In genomic region chr11:124725719-124726105, GRCh38 we compare ENCODE assay signal across 9 cellular contexts. TPM values are rescaled to one million over a fixed set of nuclear protein-coding genes. Genes with fewer than 3 reads are reported as not detected.
DNase-seq lines count a peak whose midpoint lies in the region; ATAC-seq and TF ChIP-seq lines count a peak whose summit lies in the region.
"Had no signal": no experiment of that assay in that cellular context is flagged by ENCODE, and none has a peak within 500 bp of the region (broad histone marks: within the 10 kb centered on the region; RNA-seq: fewer than 3 reads in every experiment).

No MANE protein-coding gene starts in this region.

- H3K4me3 Mint-ChIP-seq in nephron = peak overlapping the region in 2 of 3 experiments; percentile 3 to 29
- no peak overlapping the region for H3K4me3 Mint-ChIP-seq in effector memory CD8-positive, alpha-beta T cell

- no peaks in the 10 kb centered on the region for H3K9me3 Mint-ChIP-seq in nephron
- no peaks in the 10 kb centered on the region for H3K9me3 Mint-ChIP-seq in effector memory CD8-positive, alpha-beta T cell

- peak overlapping the region; percentile 52 to 89 (median 58) for H3K27ac Mint-ChIP-seq in nephron
- no peak overlapping the region for H3K27ac Mint-ChIP-seq in effector memory CD8-positive, alpha-beta T cell

- peaks cover 23% of the 10 kb centered on the region for H3K4me1 Mint-ChIP-seq in nephron
- peaks cover 5 to 9% of the 10 kb centered on the region in 2 donors for H3K4me1 Mint-ChIP-seq in effector memory CD8-positive, alpha-beta T cell (ENCODE audit: low read depth in 2 of 2)

- no peaks in the 10 kb centered on the region for H3K9me3 ChIP-seq in ascending aorta
- H3K9me3 ChIP-seq in body of pancreas = no peaks in the 10 kb centered on the region

- peaks cover 0 to 4% of the 10 kb centered on the region in 2 donors for H3K4me1 ChIP-seq in ascending aorta
- H3K4me1 ChIP-seq in body of pancreas = peaks cover 10% of the 10 kb centered on the region

- TF ChIP-seq CTCF in ascending aorta (IDR thresholded peaks at IDR 0.05) = no peak
- no peak for TF ChIP-seq CTCF in nephron (IDR thresholded peaks at IDR 0.05; ENCODE audit: unreplicated experiment in 3 of 3)
- no peak for TF ChIP-seq CTCF in body of pancreas (IDR thresholded peaks at IDR 0.05)

- ATAC-seq in GM18511 (IDR thresholded peaks at IDR 0.05; ENCODE audit: unreplicated experiment) = peak; percentile 31
- peak; percentile 20 for ATAC-seq in HG03354 (IDR thresholded peaks at IDR 0.05; ENCODE audit: poor library complexity, severe bottlenecking, unreplicated experiment)
- ATAC-seq in effector memory CD8-positive, alpha-beta T cell (replicated peaks) = no peak
- ATAC-seq in body of pancreas = no peak

- no peaks in the 10 kb centered on the region for H3K36me3 Mint-ChIP-seq in nephron (ENCODE audit: low read depth)
- H3K36me3 Mint-ChIP-seq in effector memory CD8-positive, alpha-beta T cell (ENCODE audit: insufficient read depth) = no peaks in the 10 kb centered on the region

- WGBS in body of pancreas, 2 donors = 55 to 67% methylated on average over 6 of the region's 6 CpGs

- TF ChIP-seq POLR2A in body of pancreas (IDR thresholded peaks at IDR 0.05) = no peak

- peak overlapping the region; percentile 29 to 50 for H3K27ac ChIP-seq in ascending aorta
- H3K27ac ChIP-seq in body of pancreas = no peak overlapping the region

- H3K27me3 ChIP-seq in ascending aorta (no peaks in the 10 kb centered on the region), body of pancreas (no peaks in the 10 kb centered on the region)

- no peak for DNase-seq in ascending aorta (ENCODE audit: low spot score in 2 of 2)
- DNase-seq in effector memory CD8-positive, alpha-beta T cell = no peak
- DNase-seq in NCI-H69 (lab: John Stamatoyannopoulos, UW) = no peak
- no peak for DNase-seq in body of pancreas
- DNase-seq in stimulated activated naive CD4-positive, alpha-beta T cell (lab: John Stamatoyannopoulos, UW) = no peak
- DNase-seq: T-helper 1 cell had no signal

- intact Hi-C loops in ascending aorta (cut with DNase I) = no loop called here
- intact Hi-C loops in body of pancreas (cut with DNase I) = no loop called here

- peaks cover 64% of the 10 kb centered on the region for H3K27me3 Mint-ChIP-seq in nephron (ENCODE audit: low read depth)
- H3K27me3 Mint-ChIP-seq in effector memory CD8-positive, alpha-beta T cell = peaks cover 49 to 64% of the 10 kb centered on the region in 2 donors

- H3K4me3 ChIP-seq in ascending aorta (no peak overlapping the region), body of pancreas (no peak overlapping the region)

- H3K36me3 ChIP-seq in ascending aorta (no peaks in the 10 kb centered on the region), body of pancreas (replicated peaks in 1 of 2; ENCODE audit: insufficient read depth in 1 of 2, low read depth in 2 of 2) (no peaks in the 10 kb centered on the region)

RNA-seq across cellular contexts. Expression of gene NRGN, which starts 14.0 kb away (rescaled TPM):
- total RNA-seq in ascending aorta (5.3 TPM), body of pancreas (not detected)

RNA-seq across cellular contexts. Expression of gene VSIG2, which starts 26.3 kb away (rescaled TPM):
- total RNA-seq in ascending aorta = not detected
- total RNA-seq in body of pancreas = 1 to 10 TPM in 1 of 2 donors, not detected in 1; 7.0 TPM

RNA-seq across cellular contexts. Expression of gene ESAM, which starts 36.4 kb away (rescaled TPM):
- 257 TPM for total RNA-seq in ascending aorta
- total RNA-seq in body of pancreas = 10 to 100 TPM; 11.7 to 20.8 TPM

RNA-seq across cellular contexts. Expression of gene SPA17, which starts 52.0 kb away (rescaled TPM):
- total RNA-seq in ascending aorta = not detected
- total RNA-seq in body of pancreas = 1 to 10 TPM; 1.3 to 2.6 TPM

RNA-seq across cellular contexts. Expression of gene SIAE, which starts 52.2 kb away (rescaled TPM):
- total RNA-seq in ascending aorta = 4.8 TPM
- total RNA-seq in body of pancreas = 10 to 100 TPM in 1 of 2 donors, 1 to 10 TPM in 1; 9.6 to 11.9 TPM

Comparison
In these comparisons a context has a peak if more than half of its experiments do, and no peak if none do; other contexts are left out.
1. ATAC-seq: peak in GM18511 (single experiment) and HG03354 (single experiment); none in effector memory CD8-positive, alpha-beta T cell (single experiment) and body of pancreas (single experiment).
2. H3K27ac ChIP-seq: peak in ascending aorta (2 of 2); none in body of pancreas (0 of 4).
3. H3K27ac Mint-ChIP-seq: peak in nephron (3 of 3); none in effector memory CD8-positive, alpha-beta T cell (0 of 2).
4. H3K4me3 Mint-ChIP-seq: peak in nephron (2 of 3); none in effector memory CD8-positive, alpha-beta T cell (0 of 2).
5. RNA of gene ESAM, which starts 36.4 kb away (total RNA-seq): 257 TPM in ascending aorta (single experiment); 11.7 to 20.8 TPM in body of pancreas; every median in the first group is over 10 times any median in the second.